ENCODE assay signal across 8 cellular contexts in the genomic region with DNA sequence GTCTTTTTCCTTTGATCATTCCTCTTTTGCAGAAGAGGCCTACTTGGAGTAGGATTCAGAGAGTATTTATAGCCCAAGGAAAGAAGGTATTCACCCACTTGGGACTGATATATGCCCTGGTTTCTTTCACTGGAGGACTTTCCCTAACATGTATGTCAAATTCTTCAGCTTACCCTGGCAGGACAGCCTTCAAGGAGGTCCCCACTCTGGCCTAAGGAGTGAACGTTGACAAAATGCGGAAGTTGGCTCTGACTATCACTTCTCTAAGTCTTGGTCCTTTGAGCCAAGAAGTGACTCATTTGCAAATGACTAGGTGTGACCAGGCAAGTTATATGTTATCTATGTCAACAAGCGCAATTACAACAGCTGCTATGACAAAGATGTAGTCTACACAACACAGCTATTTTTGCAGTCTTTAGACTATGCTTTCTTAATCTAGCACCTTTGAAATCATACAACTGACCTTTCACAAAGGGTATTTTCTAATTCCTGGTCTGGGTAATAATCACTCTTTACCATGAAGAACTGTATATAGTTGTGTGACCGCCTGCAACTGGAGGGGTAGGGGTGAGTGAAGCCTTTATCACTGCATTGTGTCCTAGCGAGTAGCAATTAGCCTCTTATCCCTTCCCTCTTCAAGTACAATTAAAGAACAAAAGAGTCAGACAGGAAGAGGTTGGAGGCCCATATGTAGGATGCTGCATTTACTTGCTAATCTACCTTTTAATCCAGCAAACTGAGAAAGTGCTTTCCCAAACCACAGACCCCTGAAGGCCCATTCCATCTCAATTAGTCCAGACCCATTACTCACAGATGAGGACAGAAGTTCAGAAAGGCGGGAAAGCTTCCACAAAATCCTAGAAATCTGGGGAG. TPM values are rescaled to one million over a fixed set of nuclear protein-coding genes. Genes with fewer than 3 reads are reported as not detected.
DNase-seq lines count a peak whose midpoint lies in the region; ATAC-seq, FAIRE-seq and TF ChIP-seq lines count a peak whose summit lies in the region.

No MANE protein-coding gene starts in this region.

- no peaks in the 10 kb centered on the region for H3K9me1 ChIP-seq in keratinocyte (ENCODE audit: control insufficient read depth, extremely low read depth, insufficient read depth, low read length)

- POLR2A ChIA-PET in GM10248 (lab: Yijun Ruan, JAX) = no interaction called here

- CTCF ChIA-PET in GM10248 (lab: Yijun Ruan, JAX) = interaction anchor here (1.4 to 2.4 kb wide), 2 partner anchors 14 to 46 kb away, joined by 3 to 7 read pairs; no protein-coding TSS in a partner anchor

- DNase-seq in GM10248 (ENCODE audit: extremely low spot score) = peak; percentile 73
- DNase-seq in SKM-1 treated with dmso at 0.1 percent for 144 hours (lab: John Stamatoyannopoulos, UW; ENCODE audit: unreplicated experiment) = peak; percentile 91
- DNase-seq in keratinocyte (ENCODE audit: low read depth, low spot score) = peak; percentile 59
- no peak for DNase-seq in HuH-7 (ENCODE audit: low spot score)
- DNase-seq in posterior cingulate gyrus = no peak
- no peak for DNase-seq in NCI-H345 treated with DMSO at 0.1 percent for 48 hours (lab: John Stamatoyannopoulos, UW; ENCODE audit: unreplicated experiment)

- peak overlapping the region; percentile 86 for H2AFZ ChIP-seq in keratinocyte (ENCODE audit: control insufficient read depth, low read length)

- no peaks in the 10 kb centered on the region for H3K27me3 ChIP-seq in keratinocyte (ENCODE audit: control insufficient read depth, extremely low read depth, insufficient read depth, low read length)

- dilution Hi-C loops in keratinocyte (cut with MboI; ENCODE audit: extremely low pct_ligation_motif_present, low sequenced_read_pairs) = no loop called here

- no peak for TF ChIP-seq CTCF in GM10248 (IDR thresholded peaks at IDR 0.05; ENCODE audit: control extremely low read depth, extremely low read depth, low read depth, missing control alignments)
- no peak for TF ChIP-seq CTCF in keratinocyte (optimal IDR thresholded peaks at IDR 0.05 in 1 of 3, IDR thresholded peaks at IDR 0.05 in 1 of 3, conservative IDR thresholded peaks at IDR 0.05 in 1 of 3; ENCODE audit: extremely low read depth in 1 of 3, insufficient read depth in 2 of 3, low read length in 3 of 3)

- H3K9me3 ChIP-seq in keratinocyte (ENCODE audit: control insufficient read depth, low read depth, low read length) = no peaks in the 10 kb centered on the region

- FAIRE-seq in keratinocyte (lab: Jason Lieb, UNC) = peak; percentile 97

- intact Hi-C loops in posterior cingulate gyrus (cut with DNase I) = no loop called here

- no peak overlapping the region for H3K4me3 ChIP-seq in keratinocyte (ENCODE audit: control insufficient read depth in 2 of 3, extremely low read depth in 1 of 3, insufficient read depth in 2 of 3, low read depth in 1 of 3, low read length in 3 of 3)

- no peaks in the 10 kb centered on the region for H4K20me1 ChIP-seq in keratinocyte (ENCODE audit: control insufficient read depth, extremely low read depth, insufficient read depth, low read length)

- H3K27ac ChIP-seq in keratinocyte (ENCODE audit: control insufficient read depth, insufficient read depth, low read length) = peak overlapping the region; percentile 95

- H3K9ac ChIP-seq in keratinocyte (ENCODE audit: control insufficient read depth, extremely low read depth, insufficient read depth, low read length) = peak overlapping the region; percentile 70

- peaks cover 44% of the 10 kb centered on the region for H3K4me1 ChIP-seq in keratinocyte (ENCODE audit: control insufficient read depth, extremely low read depth, insufficient read depth, low read length)

- H3K4me2 ChIP-seq in keratinocyte (ENCODE audit: control insufficient read depth, extremely low read depth, insufficient read depth, low read depth, low read length) = peak overlapping the region; percentile 85

- ATAC-seq in GM21390 (IDR thresholded peaks at IDR 0.05; ENCODE audit: unreplicated experiment) = peak; percentile 99
- peak; percentile 100 for ATAC-seq in HG03558 (IDR thresholded peaks at IDR 0.05; ENCODE audit: extremely low read depth, unreplicated experiment)

- H3K79me2 ChIP-seq in keratinocyte (ENCODE audit: control insufficient read depth, insufficient read depth, low read length) = no peaks in the 10 kb centered on the region

- no peaks in the 10 kb centered on the region for H3K36me3 ChIP-seq in keratinocyte (ENCODE audit: control insufficient read depth in 2 of 2, extremely low read depth in 1 of 2, insufficient read depth in 2 of 2, low read length in 2 of 2)

RNA-seq across cellular contexts. Expression of a gene that starts 50.1 kb away (rescaled TPM):
- polyA plus RNA-seq in keratinocyte = 0.45 to 0.98 TPM (median 0.68 TPM) in 3 replicates
- 31.2 TPM for polyA plus RNA-seq in keratinocyte (2011; ENCODE audit: low read depth)
- 0.60 and 0.64 TPM in 2 replicates for polyA plus RNA-seq in keratinocyte (2011; cell fraction: cytosol; rRNA removed)
- 1.3 TPM in 2 replicates for polyA plus RNA-seq in keratinocyte (2011; cell fraction: nucleus; rRNA removed)
- 0.34 and 21.1 TPM in 2 replicates for polyA plus RNA-seq in keratinocyte (2012; ENCODE audit: low replicate concordance)
- 0.33 to 3.0 TPM (median 2.8 TPM) in 3 replicates for polyA minus RNA-seq in keratinocyte
- polyA minus RNA-seq in keratinocyte (2011; cell fraction: cytosol; rRNA and poly(A)+ RNA removed) = not detected
- polyA minus RNA-seq in keratinocyte (2011; cell fraction: nucleus; rRNA and poly(A)+ RNA removed) = 6.0 and 8.6 TPM in 2 replicates

Comparison
In these comparisons a context has a peak if more than half of its experiments do, and no peak if none do; other contexts are left out.
1. DNase-seq: peak in GM10248 (single experiment), SKM-1 treated with dmso at 0.1 percent for 144 hours (single experiment) and keratinocyte (single experiment); none in HuH-7 (single experiment), posterior cingulate gyrus (0 of 10) and NCI-H345 treated with DMSO at 0.1 percent for 48 hours (single experiment).